26 cellular contexts compared by ENCODE assay signal in genomic region chr18:78673516-78674321, GRCh38.
"Had no signal": no experiment of that assay in that cellular context is flagged by ENCODE, and none has a peak within 500 bp of the region (broad histone marks: within the 10 kb centered on the region; RNA-seq: fewer than 3 reads in every experiment).

No MANE protein-coding gene starts in this region.

- DNase-seq: central memory CD4-positive, alpha-beta T cell; cortex of kidney; dorsolateral prefrontal cortex; effector memory CD4-positive, alpha-beta T cell; gastrocnemius medialis; heart right ventricle; hypothalamus; left ventricle myocardium inferior; mesenchymal stem cell; naive B cell; nucleus accumbens; ovary; right cardiac atrium; stimulated activated CD4-positive, alpha-beta T cell treated with anti-CD3 and anti-CD28 coated beads, Interleukin-4, amount 100 ng/mL, for 24 hours; stimulated activated naive CD4-positive, alpha-beta T cell; tibial artery had no signal

- H3K9me3 ChIP-seq: esophagus muscularis mucosa, gastrocnemius medialis, heart right ventricle, left ventricle myocardium inferior, ovary, tibial artery had no signal

- H3K27ac ChIP-seq: dorsolateral prefrontal cortex, epithelial cell of prostate, esophagus muscularis mucosa, gastrocnemius medialis, heart right ventricle, left ventricle myocardium inferior, ovary, tibial artery had no signal

- H3K4me1 ChIP-seq: esophagus muscularis mucosa, gastrocnemius medialis, heart right ventricle, left ventricle myocardium inferior, tibial artery had no signal

- H3K4me1 Mint-ChIP-seq: naive B cell had no signal

- H3K36me3 ChIP-seq: esophagus muscularis mucosa, gastrocnemius medialis, heart right ventricle, left ventricle myocardium inferior, ovary, tibial artery had no signal

- H3K27ac Mint-ChIP-seq: naive B cell, progenitor cell of endocrine pancreas had no signal

- H3K4me3 Mint-ChIP-seq: neural crest cell had no signal

- H3K36me3 Mint-ChIP-seq: naive B cell had no signal

- H3K27me3 ChIP-seq: dorsolateral prefrontal cortex, gastrocnemius medialis, ovary, tibial artery had no signal

- ATAC-seq: gastrocnemius medialis, right cardiac atrium had no signal

- FAIRE-seq: bronchial epithelial cell, endometrium, islet of Langerhans, urothelium cell line had no signal

- H3K9me3 Mint-ChIP-seq: neural crest cell had no signal

- H3K4me3 ChIP-seq: dorsolateral prefrontal cortex, esophagus muscularis mucosa, gastrocnemius medialis, heart right ventricle, left ventricle myocardium inferior, lung, ovary, smooth muscle cell, tibial artery had no signal
